19 cellular contexts compared by ENCODE assay signal in the genomic region with DNA sequence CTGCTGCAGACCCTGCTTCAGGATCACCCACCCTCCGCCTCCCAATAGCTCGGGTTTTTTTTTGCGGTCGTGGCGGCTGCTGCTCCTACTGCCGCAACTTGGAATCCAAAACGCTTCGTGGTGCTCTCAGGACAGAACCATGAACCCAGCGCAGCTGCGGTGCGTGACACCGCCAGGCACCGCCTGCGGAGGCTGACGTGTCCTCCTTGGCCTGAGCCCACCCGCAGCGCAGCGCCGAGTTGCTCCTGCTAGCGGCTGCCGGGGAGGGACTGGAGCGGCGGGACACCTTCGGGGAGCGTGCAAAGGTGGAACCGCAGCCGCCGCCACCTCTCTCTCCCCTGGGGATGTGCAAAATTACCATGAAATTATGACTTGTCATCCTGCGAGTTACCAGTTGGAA.
A peak's percentile ranks its signal among the peaks of the same experiment; 100 is the strongest.
DNase-seq lines count a peak whose midpoint lies in the region; ATAC-seq and TF ChIP-seq lines count a peak whose summit lies in the region.
"Had no signal": no experiment of that assay in that cellular context is flagged by ENCODE, and none has a peak within 500 bp of the region (broad histone marks: within the 10 kb centered on the region; RNA-seq: fewer than 3 reads in every experiment).

No MANE protein-coding gene starts in this region.

- H3K9me2 ChIP-seq in SK-N-SH, result 0 out of 2 replicates have a peak, but pooled peaks cover 5% of the 10 kb centered on the region

- TF ChIP-seq CTCF in SK-N-SH (IDR thresholded peaks at IDR 0.05), result no peak
- TF ChIP-seq CTCF in spleen (IDR thresholded peaks at IDR 0.05 in 8 of 11, conservative IDR thresholded peaks at IDR 0.05 in 3 of 11), result no peak
- TF ChIP-seq CTCF in foreskin fibroblast (IDR thresholded peaks at IDR 0.05; ENCODE audit: low read depth, low read length), result no peak

- H3K4me3 ChIP-seq in SK-N-SH (ENCODE audit: low read depth in 2 of 2, low read length in 1 of 2) (peak overlapping the region; percentile 47 to 67), spleen (no peak overlapping the region), aorta (ENCODE audit: low read length in 2 of 2) (no peak overlapping the region), foreskin fibroblast (ENCODE audit: low read depth in 1 of 2, low read length in 2 of 2) (no peak overlapping the region)
- H3K4me3 ChIP-seq: A549, GM23248 had no signal

- H3K27ac ChIP-seq in SK-N-SH (ENCODE audit: low read depth in 2 of 2, low read length in 1 of 2) (no peak overlapping the region), spleen (no peak overlapping the region), aorta (ENCODE audit: low read depth in 1 of 2, low read length in 2 of 2) (no peak overlapping the region)
- H3K27ac ChIP-seq: 22Rv1, A549, C4-2B, GM23248 had no signal

- H3K79me2 ChIP-seq in SK-N-SH (ENCODE audit: insufficient read depth), result no peaks in the 10 kb centered on the region

- H3K9me3 ChIP-seq in SK-N-SH (no peaks in the 10 kb centered on the region), spleen (peaks cover 0 to 43% (median 28%) of the 10 kb centered on the region in 8 donors), aorta (ENCODE audit: control insufficient read depth, low read length) (peaks cover 2% of the 10 kb centered on the region)
- H3K9me3 ChIP-seq: Caco-2 had no signal

- peaks cover 0 to 5% of the 10 kb centered on the region in 2 experiments; a peak in 1 of 4 replicates for H3K4me1 ChIP-seq in SK-N-SH (ENCODE audit: control insufficient read depth in 1 of 2, insufficient read depth in 2 of 2, low read depth in 1 of 2, low read length in 1 of 2)
- H3K4me1 ChIP-seq in spleen, result no peaks in the 10 kb centered on the region
- H3K4me1 ChIP-seq in aorta (ENCODE audit: control insufficient read depth in 1 of 2, insufficient read depth in 2 of 2, low read length in 2 of 2), result no peaks in the 10 kb centered on the region
- H3K4me1 ChIP-seq: A549, Caco-2 had no signal

- no peak for TF ChIP-seq EP300 in SK-N-SH (IDR thresholded peaks at IDR 0.05; ENCODE audit: borderline replicate concordance in 1 of 2, low read depth in 1 of 2, low read length in 1 of 2)

- intact Hi-C loops in spleen (cut with DNase I; ENCODE audit: low total_unique reads), result no loop called here
- intact Hi-C loops in aorta (cut with DNase I), result no loop called here

- CTCF ChIA-PET in SK-N-SH (lab: Yijun Ruan, JAX), result no interaction called here

- DNase-seq in NCI-H2227 (lab: John Stamatoyannopoulos, UW; ENCODE audit: unreplicated experiment), result peak; percentile 41
- DNase-seq in NCI-H2227 treated with DMSO at 0.1 percent for 48 hours (lab: John Stamatoyannopoulos, UW), result no peak
- DNase-seq in H4 (ENCODE audit: low spot score), result peak; percentile 66
- DNase-seq in SK-N-SH, result peak; percentile 33
- DNase-seq in spleen, result peak; percentile 61
- no peak for DNase-seq in aorta
- no peak for DNase-seq in foreskin fibroblast
- DNase-seq in stimulated activated CD8-positive, alpha-beta memory T cell treated with anti-CD3 and anti-CD28 coated beads, Interleukin-4, amount 100 ng/mL, for 48 hours, result no peak
- DNase-seq: AML-193; Caco-2; CD4-positive, alpha-beta T cell; GF-D8; GM23248; HFFc6 had no signal

- TF ChIP-seq RAD21 in SK-N-SH (IDR thresholded peaks at IDR 0.05; ENCODE audit: low read length), result no peak

- H3K36me3 ChIP-seq in SK-N-SH (replicated peaks in 1 of 2; ENCODE audit: control insufficient read depth in 1 of 2, insufficient read depth in 2 of 2, low read length in 1 of 2) (no peaks in the 10 kb centered on the region), spleen (no peaks in the 10 kb centered on the region), aorta (ENCODE audit: control insufficient read depth in 1 of 2, insufficient read depth in 2 of 2, low read length in 1 of 2) (no peaks in the 10 kb centered on the region)

- 7% methylated on average over 16 of the region's 29 CpGs for WGBS in SK-N-SH (ENCODE audit: low lambda C conversion rate)
- 43 to 62% (median 48%) methylated on average over 24 to 29 of the region's 29 CpGs for WGBS in spleen, 5 donors
- WGBS in aorta, 2 donors, result 38 to 41% methylated on average over 29 of the region's 29 CpGs

- POLR2A ChIA-PET in SK-N-SH (lab: Yijun Ruan, JAX), result no interaction called here

- ATAC-seq in aorta (ENCODE audit: low FRiP score), result no peak
- ATAC-seq: A549, HCT116, HepG2 had no signal

- H3K27me3 ChIP-seq in SK-N-SH (ENCODE audit: insufficient read depth) (peaks cover 16% of the 10 kb centered on the region; the same call in 1 of the 2 replicates), spleen (replicated peaks in 1 of 7) (no peaks in the 10 kb centered on the region), aorta (ENCODE audit: control insufficient read depth in 1 of 2, insufficient read depth in 2 of 2, low read length in 1 of 2) (no peaks in the 10 kb centered on the region)

- no peaks in the 10 kb centered on the region for H4K20me1 ChIP-seq in SK-N-SH (ENCODE audit: insufficient read depth)

- no peaks in the 10 kb centered on the region for H3F3A ChIP-seq in SK-N-SH (replicated peaks; ENCODE audit: insufficient read depth)

- H2AFZ ChIP-seq in SK-N-SH (ENCODE audit: low read depth), result peak overlapping the region; percentile 63
- H2AFZ ChIP-seq: GM23248 had no signal

- H3K4me2 ChIP-seq in SK-N-SH, result peak overlapping the region; percentile 96
- H3K4me2 ChIP-seq: A549 had no signal

- no peak for TF ChIP-seq POLR2A in spleen (IDR thresholded peaks at IDR 0.05)

- H3K9ac ChIP-seq in SK-N-SH, result no peak overlapping the region
- H3K9ac ChIP-seq: GM23248 had no signal

TF ChIP-seq in SK-N-SH, 30 proteins besides CTCF, POLR2A, EP300 and RAD21:
- TF ChIP-seq NFIC (IDR thresholded peaks at IDR 0.05; ENCODE audit: borderline replicate concordance) (no peak), SIN3A (IDR thresholded peaks at IDR 0.05; ENCODE audit: borderline replicate concordance, low read depth, low read length) (no peak)

Comparison
In these comparisons a context has a peak if more than half of its experiments do, and no peak if none do; other contexts are left out.
1. DNase-seq: peak in NCI-H2227 (single experiment), H4 (single experiment), SK-N-SH (single experiment) and spleen (single experiment); none in NCI-H2227 treated with DMSO at 0.1 percent for 48 hours (single experiment), aorta (0 of 2), foreskin fibroblast (0 of 2) and stimulated activated CD8-positive, alpha-beta memory T cell treated with anti-CD3 and anti-CD28 coated beads, Interleukin-4, amount 100 ng/mL, for 48 hours (single experiment).
2. H3K4me3 ChIP-seq: peak in SK-N-SH (2 of 2); none in spleen (0 of 8), aorta (0 of 2) and foreskin fibroblast (0 of 2).